ENCODE assay signal across 24 cellular contexts in the genomic region with DNA sequence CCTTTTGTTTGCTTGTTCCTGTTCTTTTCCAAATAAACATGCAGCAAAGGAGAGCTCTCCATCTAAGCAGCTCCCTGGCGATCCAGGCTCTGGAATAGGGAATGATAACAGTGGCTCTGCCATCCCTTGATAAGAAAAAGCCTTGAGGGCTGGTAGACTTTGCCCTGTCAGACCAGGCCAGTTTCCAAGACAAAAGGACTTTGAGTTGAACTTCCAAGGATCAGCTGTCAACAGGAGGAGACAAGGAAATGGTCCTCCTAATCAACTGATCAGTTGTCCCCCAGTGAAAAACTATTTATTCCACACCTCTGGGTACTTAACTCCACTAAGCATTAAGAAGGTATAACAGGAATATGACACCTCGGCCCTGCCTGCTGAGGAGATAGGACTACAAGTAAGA.
"Had no signal": no experiment of that assay in that cellular context is flagged by ENCODE, and none has a peak within 500 bp of the region (broad histone marks: within the 10 kb centered on the region; RNA-seq: fewer than 3 reads in every experiment).

No MANE protein-coding gene starts in this region.

- ATAC-seq: activated CD4-positive, CD25-positive, alpha-beta regulatory T cell treated with anti-CD3 and anti-CD28 coated beads, Interleukin-2, amount 50 U/mL, for 24 hours; heart left ventricle; left ventricle myocardium superior; right cardiac atrium; stimulated activated effector memory CD8-positive, alpha-beta T cell treated with anti-CD3 and anti-CD28 coated beads, Interleukin-12 subunit alpha, Interleukin-12 subunit beta, amount 100 ng/mL, for 72 hours; T-helper 17 cell had no signal

- H3K36me3 ChIP-seq: WERI-Rb-1 had no signal

- H3K27me3 ChIP-seq: ascending aorta, brain microvascular endothelial cell, heart left ventricle had no signal

- H3K9me3 ChIP-seq: ascending aorta, heart left ventricle, thoracic aorta had no signal

- DNase-seq: activated CD4-positive, alpha-beta T cell treated with anti-CD3 and anti-CD28 coated beads for 48 hours; activated CD4-positive, alpha-beta T cell treated with anti-CD3 and anti-CD28 coated beads, Interleukin-2, amount 50 U/mL, for 48 hours; activated CD8-positive, alpha-beta memory T cell treated with anti-CD3 and anti-CD28 coated beads for 24 hours; activated gamma-delta T cell; activated naive CD4-positive, alpha-beta T cell treated with anti-CD3 and anti-CD28 coated beads, Interleukin-2, amount 10 ng/mL, durations not matched to agents 7 days and 5 days; activated naive CD8-positive, alpha-beta T cell treated with anti-CD3 and anti-CD28 coated beads, Interleukin-2, amount 10 ng/mL, durations not matched to agents 7 days and 5 days; brain microvascular endothelial cell; cortex of kidney; foreskin fibroblast; heart left ventricle; kidney glomerular epithelial cell; left ventricle myocardium superior; mammary epithelial cell; natural killer cell; right cardiac atrium; stimulated activated CD4-positive, alpha-beta T cell treated with anti-CD3 and anti-CD28 coated beads, Interleukin-4, amount 100 ng/mL, for 24 hours; T-helper 17 cell; T1000; trophoblast cell; WERI-Rb-1 had no signal

- H3K4me3 ChIP-seq: ascending aorta, heart left ventricle, thoracic aorta had no signal

- H3K27ac ChIP-seq: ascending aorta, brain microvascular endothelial cell, thoracic aorta, WERI-Rb-1 had no signal
